ENCODE assay signal across 1 cellular context in the genomic region with DNA sequence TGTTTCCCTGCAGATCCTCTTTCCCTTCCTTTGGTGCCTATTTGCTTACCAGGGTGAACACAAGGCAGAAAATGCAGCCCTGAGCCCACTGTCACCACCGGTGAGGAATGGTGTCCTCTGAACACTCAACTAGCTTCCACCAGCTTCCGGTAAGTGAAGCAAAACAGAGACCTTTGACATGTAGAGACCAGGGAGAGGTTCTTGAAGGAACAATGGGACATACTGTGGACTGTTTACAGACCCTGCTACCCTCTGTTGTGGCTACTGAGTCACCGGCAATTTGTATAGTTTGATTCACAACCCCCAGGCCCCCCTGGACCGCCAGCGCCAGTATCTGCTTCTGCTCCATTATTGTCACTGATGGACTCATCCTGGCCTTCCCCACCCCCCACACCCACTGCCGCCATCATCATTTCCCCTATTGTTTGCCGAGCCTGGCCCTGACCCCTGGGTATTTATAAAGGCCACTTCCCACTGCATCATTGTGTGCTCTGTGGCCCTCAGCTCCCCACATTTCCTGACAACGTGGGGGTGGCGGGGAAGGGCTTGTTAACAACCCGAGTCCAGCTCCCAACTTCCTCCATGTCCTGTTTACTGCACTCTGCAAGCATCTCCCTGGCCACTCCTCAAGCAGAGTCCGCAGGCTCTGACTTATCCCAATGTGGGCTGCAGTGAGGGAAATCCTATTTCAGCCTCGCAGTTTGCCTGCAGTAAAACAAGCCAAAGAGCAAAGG.
TF ChIP-seq lines count a peak whose summit lies in the region.

No MANE protein-coding gene starts in this region.

TF ChIP-seq in HepG2, 621 proteins besides CTCF, POLR2A, EP300 and RAD21 (continued from another document and continues in another):
- TF ChIP-seq IRX3 (CRISPR knock-in tag; IDR thresholded peaks at IDR 0.05; ENCODE audit: borderline replicate concordance, low read depth) (no peak), HIVEP1 (CRISPR knock-in tag; IDR thresholded peaks at IDR 0.05) (no peak), SRY (CRISPR knock-in tag; IDR thresholded peaks at IDR 0.05) (no peak), RARA (CRISPR knock-in tag; IDR thresholded peaks at IDR 0.05) (peak; percentile 62; the same call in 1 of the 2 replicates), ZNF34 (CRISPR knock-in tag; IDR thresholded peaks at IDR 0.05; ENCODE audit: borderline replicate concordance) (no peak), NFIB (CRISPR knock-in tag; IDR thresholded peaks at IDR 0.05; ENCODE audit: borderline replicate concordance) (no peak), JDP2 (CRISPR knock-in tag; IDR thresholded peaks at IDR 0.05; ENCODE audit: borderline replicate concordance) (no peak), SP1 (IDR thresholded peaks at IDR 0.05) (no peak), SP1 (CRISPR knock-in tag; IDR thresholded peaks at IDR 0.05) (no peak), HNRNPK (IDR thresholded peaks at IDR 0.05; ENCODE audit: low read depth, low read length, poor library complexity, severe bottlenecking) (no peak), ELF1 (CRISPR knock-in tag; IDR thresholded peaks at IDR 0.05) (no peak), BORCS8-MEF2B (CRISPR knock-in tag; IDR thresholded peaks at IDR 0.05) (no peak), ZNF572 (CRISPR knock-in tag; IDR thresholded peaks at IDR 0.05) (no peak), SIN3A (IDR thresholded peaks at IDR 0.05; ENCODE audit: borderline replicate concordance, low read depth, low read length) (no peak), ZNF281 (CRISPR knock-in tag; IDR thresholded peaks at IDR 0.05; ENCODE audit: borderline replicate concordance) (peak; percentile 43; the same call in 1 of the 2 replicates), GMEB2 (CRISPR knock-in tag; IDR thresholded peaks at IDR 0.05; ENCODE audit: low read depth) (no peak), SP5 (CRISPR knock-in tag; IDR thresholded peaks at IDR 0.05; ENCODE audit: borderline replicate concordance, low read depth) (no peak), ATF1 (CRISPR knock-in tag; IDR thresholded peaks at IDR 0.05) (no peak), ZBTB8A (CRISPR knock-in tag; IDR thresholded peaks at IDR 0.05; ENCODE audit: borderline replicate concordance, low read depth) (no peak), ZNF543 (CRISPR knock-in tag; IDR thresholded peaks at IDR 0.05) (no peak), CHD2 (IDR thresholded peaks at IDR 0.05; ENCODE audit: low read depth, low read length) (no peak), ZKSCAN1 (IDR thresholded peaks at IDR 0.05; ENCODE audit: low read length) (no peak), NR2C2 (CRISPR knock-in tag; IDR thresholded peaks at IDR 0.05; ENCODE audit: borderline replicate concordance) (no peak), GPN1 (CRISPR knock-in tag; IDR thresholded peaks at IDR 0.05; ENCODE audit: borderline replicate concordance) (no peak), ZBTB7A (CRISPR knock-in tag; IDR thresholded peaks at IDR 0.05) (no peak), ZNF580 (CRISPR knock-in tag; IDR thresholded peaks at IDR 0.05; ENCODE audit: borderline replicate concordance, low read depth) (no peak), HCFC1 (IDR thresholded peaks at IDR 0.05; ENCODE audit: low read depth, low read length) (no peak), ZNF790 (CRISPR knock-in tag; IDR thresholded peaks at IDR 0.05; ENCODE audit: borderline replicate concordance) (no peak), JARID2 (CRISPR knock-in tag; IDR thresholded peaks at IDR 0.05; ENCODE audit: insufficient replicate concordance) (no peak), ZNF33A (CRISPR knock-in tag; IDR thresholded peaks at IDR 0.05; ENCODE audit: borderline replicate concordance) (no peak), ZFP62 (CRISPR knock-in tag; IDR thresholded peaks at IDR 0.05) (no peak), CREBL2 (CRISPR knock-in tag; IDR thresholded peaks at IDR 0.05; ENCODE audit: borderline replicate concordance) (no peak), EHMT2 (IDR thresholded peaks at IDR 0.05; ENCODE audit: borderline replicate concordance, low read depth, low read length) (0 out of 2 replicates have a peak, but pooled peaks have one; percentile 62), CHD4 (IDR thresholded peaks at IDR 0.05; ENCODE audit: borderline replicate concordance, low read length) (no peak)
- TF ChIP-seq, protein P1, sequence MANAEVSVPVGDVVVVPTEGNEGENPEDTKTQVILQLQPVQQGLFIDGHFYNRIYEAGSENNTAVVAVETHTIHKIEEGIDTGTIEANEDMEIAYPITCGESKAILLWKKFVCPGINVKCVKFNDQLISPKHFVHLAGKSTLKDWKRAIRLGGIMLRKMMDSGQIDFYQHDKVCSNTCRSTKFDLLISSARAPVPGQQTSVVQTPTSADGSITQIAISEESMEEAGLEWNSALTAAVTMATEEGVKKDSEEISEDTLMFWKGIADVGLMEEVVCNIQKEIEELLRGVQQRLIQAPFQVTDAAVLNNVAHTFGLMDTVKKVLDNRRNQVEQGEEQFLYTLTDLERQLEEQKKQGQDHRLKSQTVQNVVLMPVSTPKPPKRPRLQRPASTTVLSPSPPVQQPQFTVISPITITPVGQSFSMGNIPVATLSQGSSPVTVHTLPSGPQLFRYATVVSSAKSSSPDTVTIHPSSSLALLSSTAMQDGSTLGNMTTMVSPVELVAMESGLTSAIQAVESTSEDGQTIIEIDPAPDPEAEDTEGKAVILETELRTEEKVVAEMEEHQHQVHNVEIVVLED (CRISPR knock-in tag; IDR thresholded peaks at IDR 0.05; ENCODE audit: borderline replicate concordance), result no peak
- TF ChIP-seq, protein P2, sequence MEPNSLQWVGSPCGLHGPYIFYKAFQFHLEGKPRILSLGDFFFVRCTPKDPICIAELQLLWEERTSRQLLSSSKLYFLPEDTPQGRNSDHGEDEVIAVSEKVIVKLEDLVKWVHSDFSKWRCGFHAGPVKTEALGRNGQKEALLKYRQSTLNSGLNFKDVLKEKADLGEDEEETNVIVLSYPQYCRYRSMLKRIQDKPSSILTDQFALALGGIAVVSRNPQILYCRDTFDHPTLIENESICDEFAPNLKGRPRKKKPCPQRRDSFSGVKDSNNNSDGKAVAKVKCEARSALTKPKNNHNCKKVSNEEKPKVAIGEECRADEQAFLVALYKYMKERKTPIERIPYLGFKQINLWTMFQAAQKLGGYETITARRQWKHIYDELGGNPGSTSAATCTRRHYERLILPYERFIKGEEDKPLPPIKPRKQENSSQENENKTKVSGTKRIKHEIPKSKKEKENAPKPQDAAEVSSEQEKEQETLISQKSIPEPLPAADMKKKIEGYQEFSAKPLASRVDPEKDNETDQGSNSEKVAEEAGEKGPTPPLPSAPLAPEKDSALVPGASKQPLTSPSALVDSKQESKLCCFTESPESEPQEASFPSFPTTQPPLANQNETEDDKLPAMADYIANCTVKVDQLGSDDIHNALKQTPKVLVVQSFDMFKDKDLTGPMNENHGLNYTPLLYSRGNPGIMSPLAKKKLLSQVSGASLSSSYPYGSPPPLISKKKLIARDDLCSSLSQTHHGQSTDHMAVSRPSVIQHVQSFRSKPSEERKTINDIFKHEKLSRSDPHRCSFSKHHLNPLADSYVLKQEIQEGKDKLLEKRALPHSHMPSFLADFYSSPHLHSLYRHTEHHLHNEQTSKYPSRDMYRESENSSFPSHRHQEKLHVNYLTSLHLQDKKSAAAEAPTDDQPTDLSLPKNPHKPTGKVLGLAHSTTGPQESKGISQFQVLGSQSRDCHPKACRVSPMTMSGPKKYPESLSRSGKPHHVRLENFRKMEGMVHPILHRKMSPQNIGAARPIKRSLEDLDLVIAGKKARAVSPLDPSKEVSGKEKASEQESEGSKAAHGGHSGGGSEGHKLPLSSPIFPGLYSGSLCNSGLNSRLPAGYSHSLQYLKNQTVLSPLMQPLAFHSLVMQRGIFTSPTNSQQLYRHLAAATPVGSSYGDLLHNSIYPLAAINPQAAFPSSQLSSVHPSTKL (CRISPR knock-in tag; IDR thresholded peaks at IDR 0.05), result 0 out of 2 replicates have a peak, but pooled peaks have one; percentile 12
- TF ChIP-seq, protein P3, sequence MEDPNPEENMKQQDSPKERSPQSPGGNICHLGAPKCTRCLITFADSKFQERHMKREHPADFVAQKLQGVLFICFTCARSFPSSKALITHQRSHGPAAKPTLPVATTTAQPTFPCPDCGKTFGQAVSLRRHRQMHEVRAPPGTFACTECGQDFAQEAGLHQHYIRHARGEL (CRISPR knock-in tag; IDR thresholded peaks at IDR 0.05), result no peak
- TF ChIP-seq, protein P4, sequence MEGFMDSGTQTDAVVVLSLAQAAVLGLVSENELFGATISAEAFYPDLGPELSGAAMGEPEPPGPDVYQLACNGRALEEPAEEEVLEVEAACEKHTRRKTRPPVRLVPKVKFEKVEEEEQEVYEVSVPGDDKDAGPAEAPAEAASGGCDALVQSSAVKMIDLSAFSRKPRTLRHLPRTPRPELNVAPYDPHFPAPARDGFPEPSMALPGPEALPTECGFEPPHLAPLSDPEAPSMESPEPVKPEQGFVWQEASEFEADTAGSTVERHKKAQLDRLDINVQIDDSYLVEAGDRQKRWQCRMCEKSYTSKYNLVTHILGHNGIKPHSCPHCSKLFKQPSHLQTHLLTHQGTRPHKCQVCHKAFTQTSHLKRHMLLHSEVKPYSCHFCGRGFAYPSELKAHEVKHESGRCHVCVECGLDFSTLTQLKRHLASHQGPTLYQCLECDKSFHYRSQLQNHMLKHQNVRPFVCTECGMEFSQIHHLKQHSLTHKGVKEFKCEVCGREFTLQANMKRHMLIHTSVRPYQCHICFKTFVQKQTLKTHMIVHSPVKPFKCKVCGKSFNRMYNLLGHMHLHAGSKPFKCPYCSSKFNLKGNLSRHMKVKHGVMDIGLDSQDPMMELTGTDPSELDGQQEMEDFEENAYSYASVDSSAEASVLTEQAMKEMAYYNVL (CRISPR knock-in tag; IDR thresholded peaks at IDR 0.05; ENCODE audit: borderline replicate concordance), result no peak
- TF ChIP-seq, protein P5, sequence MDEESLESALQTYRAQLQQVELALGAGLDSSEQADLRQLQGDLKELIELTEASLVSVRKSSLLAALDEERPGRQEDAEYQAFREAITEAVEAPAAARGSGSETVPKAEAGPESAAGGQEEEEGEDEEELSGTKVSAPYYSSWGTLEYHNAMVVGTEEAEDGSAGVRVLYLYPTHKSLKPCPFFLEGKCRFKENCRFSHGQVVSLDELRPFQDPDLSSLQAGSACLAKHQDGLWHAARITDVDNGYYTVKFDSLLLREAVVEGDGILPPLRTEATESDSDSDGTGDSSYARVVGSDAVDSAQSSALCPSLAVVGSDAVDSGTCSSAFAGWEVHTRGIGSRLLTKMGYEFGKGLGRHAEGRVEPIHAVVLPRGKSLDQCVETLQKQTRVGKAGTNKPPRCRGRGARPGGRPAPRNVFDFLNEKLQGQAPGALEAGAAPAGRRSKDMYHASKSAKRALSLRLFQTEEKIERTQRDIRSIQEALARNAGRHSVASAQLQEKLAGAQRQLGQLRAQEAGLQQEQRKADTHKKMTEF (CRISPR knock-in tag; IDR thresholded peaks at IDR 0.05), result 0 out of 2 replicates have a peak, but pooled peaks have one; percentile 23
- TF ChIP-seq, protein P6, sequence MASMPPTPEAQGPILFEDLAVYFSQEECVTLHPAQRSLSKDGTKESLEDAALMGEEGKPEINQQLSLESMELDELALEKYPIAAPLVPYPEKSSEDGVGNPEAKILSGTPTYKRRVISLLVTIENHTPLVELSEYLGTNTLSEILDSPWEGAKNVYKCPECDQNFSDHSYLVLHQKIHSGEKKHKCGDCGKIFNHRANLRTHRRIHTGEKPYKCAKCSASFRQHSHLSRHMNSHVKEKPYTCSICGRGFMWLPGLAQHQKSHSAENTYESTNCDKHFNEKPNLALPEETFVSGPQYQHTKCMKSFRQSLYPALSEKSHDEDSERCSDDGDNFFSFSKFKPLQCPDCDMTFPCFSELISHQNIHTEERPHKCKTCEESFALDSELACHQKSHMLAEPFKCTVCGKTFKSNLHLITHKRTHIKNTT (CRISPR knock-in tag; IDR thresholded peaks at IDR 0.05), result no peak
- TF ChIP-seq, protein P7, sequence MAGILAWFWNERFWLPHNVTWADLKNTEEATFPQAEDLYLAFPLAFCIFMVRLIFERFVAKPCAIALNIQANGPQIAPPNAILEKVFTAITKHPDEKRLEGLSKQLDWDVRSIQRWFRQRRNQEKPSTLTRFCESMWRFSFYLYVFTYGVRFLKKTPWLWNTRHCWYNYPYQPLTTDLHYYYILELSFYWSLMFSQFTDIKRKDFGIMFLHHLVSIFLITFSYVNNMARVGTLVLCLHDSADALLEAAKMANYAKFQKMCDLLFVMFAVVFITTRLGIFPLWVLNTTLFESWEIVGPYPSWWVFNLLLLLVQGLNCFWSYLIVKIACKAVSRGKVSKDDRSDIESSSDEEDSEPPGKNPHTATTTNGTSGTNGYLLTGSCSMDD (CRISPR knock-in tag; IDR thresholded peaks at IDR 0.05), result no peak
- TF ChIP-seq, protein P8, sequence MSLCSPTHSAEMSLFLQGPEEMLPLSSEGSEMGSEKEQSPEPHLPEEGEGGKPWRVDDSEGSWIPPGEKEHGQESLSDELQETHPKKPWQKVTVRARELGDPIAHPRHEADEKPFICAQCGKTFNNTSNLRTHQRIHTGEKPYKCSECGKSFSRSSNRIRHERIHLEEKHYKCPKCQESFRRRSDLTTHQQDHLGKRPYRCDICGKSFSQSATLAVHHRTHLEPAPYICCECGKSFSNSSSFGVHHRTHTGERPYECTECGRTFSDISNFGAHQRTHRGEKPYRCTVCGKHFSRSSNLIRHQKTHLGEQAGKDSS (CRISPR knock-in tag; IDR thresholded peaks at IDR 0.05; ENCODE audit: borderline replicate concordance, low read depth), result no peak
